Comparison of ENCODE assay signal across 17 cellular contexts in genomic region chr3:138140940-138141339, GRCh38. TPM values are rescaled to one million over a fixed set of nuclear protein-coding genes. Genes with fewer than 3 reads are reported as not detected.
DNase-seq lines count a peak whose midpoint lies in the region; ATAC-seq and TF ChIP-seq lines count a peak whose summit lies in the region.
"Had no signal": no experiment of that assay in that cellular context is flagged by ENCODE, and none has a peak within 500 bp of the region (broad histone marks: within the 10 kb centered on the region; RNA-seq: fewer than 3 reads in every experiment).

No MANE protein-coding gene starts in this region.

- H3K9me2 ChIP-seq in MM.1S (replicated peaks; ENCODE audit: insufficient read depth, low read length) = no peaks in the 10 kb centered on the region

- H3K79me1 ChIP-seq in IMR-90 (ENCODE audit: low read depth in 1 of 2, low read length in 2 of 2) = no peaks in the 10 kb centered on the region

- no peak overlapping the region for H4K8ac ChIP-seq in IMR-90 (ENCODE audit: low read depth in 2 of 2, low read length in 2 of 2)

- TF ChIP-seq RAD21 in IMR-90 (IDR thresholded peaks at IDR 0.05; ENCODE audit: low read length) = no peak

- no peaks in the 10 kb centered on the region for H3K79me2 ChIP-seq in MM.1S (ENCODE audit: low read length)

- TF ChIP-seq POLR2A in IMR-90 (IDR thresholded peaks at IDR 0.05; ENCODE audit: low read depth, low read length) = no peak

- H3K4me1 ChIP-seq in IMR-90 (ENCODE audit: control insufficient read depth, insufficient read depth, low read length) (peaks cover 3% of the 10 kb centered on the region), MM.1S (ENCODE audit: low read length) (peaks cover 13% of the 10 kb centered on the region), endodermal cell (ENCODE audit: control insufficient read depth, insufficient read depth, low read length) (peaks cover 5% of the 10 kb centered on the region)
- H3K4me1 ChIP-seq: BLaER1 had no signal

- no peak overlapping the region for H2BK20ac ChIP-seq in IMR-90 (ENCODE audit: low read depth, low read length)

- H4K91ac ChIP-seq in IMR-90 (ENCODE audit: insufficient read depth, low read depth, low read length) = no peak overlapping the region

- ATAC-seq in IMR-90 (ENCODE audit: low read depth) = no peak
- ATAC-seq in HG03378 (IDR thresholded peaks at IDR 0.05; ENCODE audit: unreplicated experiment) = no peak

- H2AFZ ChIP-seq in IMR-90 (replicated peaks; ENCODE audit: low read length, poor library complexity) (no peak overlapping the region), MM.1S (ENCODE audit: low read length) (no peak overlapping the region)

- H2BK5ac ChIP-seq in IMR-90 (ENCODE audit: low read depth, low read length, poor library complexity, severe bottlenecking) = no peak overlapping the region

- CTCF ChIA-PET in IMR-90 (lab: Yijun Ruan, JAX) = no interaction called here
- CTCF ChIA-PET in Calu3 (lab: Charles Lee) = no interaction called here

- BruUV-seq in IMR-90 (replicated peaks; lab: Mats Ljungman, UMichigan) (no TSS peak), Calu3 (replicated peaks; lab: Mats Ljungman, UMichigan) (no TSS peak)

- H3K4me2 ChIP-seq in IMR-90 (ENCODE audit: low read depth, low read length) (no peak overlapping the region), MM.1S (ENCODE audit: low read depth, low read length) (peak overlapping the region; percentile 28; the same call in 1 of the 2 replicates)
- H3K4me2 ChIP-seq: BLaER1 had no signal

- H2BK15ac ChIP-seq in IMR-90 (ENCODE audit: low read depth, low read length) = no peak overlapping the region

- DNase-seq in A172 (ENCODE audit: low spot score) (peak; percentile 20), IMR-90 (no peak), MM.1S (peak; percentile 39), endodermal cell (no peak), Calu3 (no peak)
- DNase-seq in activated CD4-positive, alpha-beta T cell treated with anti-CD3 and anti-CD28 coated beads, Interleukin-2, amount 50 U/mL, for 48 hours = no peak
- DNase-seq: AML-193, DMS 273 treated with DMSO at 0.1 percent for 48 hours, EL, HCEC 1CT had no signal

- no peak overlapping the region for H3K4me3 Mint-ChIP-seq in dendritic cell treated with granulocyte-macrophage colony-stimulating factor and Interleukin-4, amounts not matched to agents 40 ng/mL and 50 ng/mL, for 4 days
- no peak overlapping the region for H3K4me3 Mint-ChIP-seq in endodermal cell
- no peak overlapping the region for H3K4me3 Mint-ChIP-seq in Calu3 (ENCODE audit: low read depth, unreplicated experiment)

- no peak overlapping the region for H4K5ac ChIP-seq in IMR-90 (ENCODE audit: low read depth, low read length)

- H4K20me1 ChIP-seq in IMR-90 (ENCODE audit: insufficient read depth, low read length) (no peaks in the 10 kb centered on the region), MM.1S (ENCODE audit: insufficient read depth, low read length) (no peaks in the 10 kb centered on the region)
- H4K20me1 ChIP-seq: BLaER1 had no signal

- H3K36me3 ChIP-seq in IMR-90 (ENCODE audit: control insufficient read depth, insufficient read depth, low read length) (no peaks in the 10 kb centered on the region), MM.1S (replicated peaks; ENCODE audit: insufficient read depth, low read length) (no peaks in the 10 kb centered on the region), endodermal cell (ENCODE audit: control insufficient read depth, insufficient read depth, low read length) (no peaks in the 10 kb centered on the region)
- H3K36me3 ChIP-seq: BLaER1 had no signal

- no peak overlapping the region for H2AK9ac ChIP-seq in IMR-90 (replicated peaks; ENCODE audit: low read depth, low read length, poor library complexity)

- no peak overlapping the region for H3K4me3 ChIP-seq in IMR-90 (ENCODE audit: insufficient read depth, low read depth, low read length)
- no peak overlapping the region for H3K4me3 ChIP-seq in MM.1S (ENCODE audit: low read length)
- H3K4me3 ChIP-seq in endodermal cell (ENCODE audit: low read length) = no peak overlapping the region
- H3K4me3 ChIP-seq: BLaER1 had no signal

- peaks cover 48% of the 10 kb centered on the region for H3K4me1 Mint-ChIP-seq in dendritic cell treated with granulocyte-macrophage colony-stimulating factor and Interleukin-4, amounts not matched to agents 40 ng/mL and 50 ng/mL, for 4 days (ENCODE audit: low read depth)
- H3K4me1 Mint-ChIP-seq in endodermal cell (peaks cover 26% of the 10 kb centered on the region), Calu3 (ENCODE audit: low read depth, unreplicated experiment) (no peaks in the 10 kb centered on the region)

- H3K9me3 ChIP-seq in IMR-90 (ENCODE audit: control insufficient read depth, insufficient read depth, low read length) (no peaks in the 10 kb centered on the region), MM.1S (replicated peaks; ENCODE audit: insufficient read depth, low read length) (no peaks in the 10 kb centered on the region), endodermal cell (ENCODE audit: control insufficient read depth, low read length) (no peaks in the 10 kb centered on the region)

- no peak overlapping the region for H3K18ac ChIP-seq in IMR-90 (ENCODE audit: low read depth, low read length)

- H3K9ac ChIP-seq in IMR-90 (ENCODE audit: low read depth, low read length) (no peak overlapping the region), MM.1S (ENCODE audit: low read length) (no peak overlapping the region), endodermal cell (ENCODE audit: extremely low read depth, low read length, poor library complexity, severe bottlenecking) (no peak overlapping the region)
- H3K9ac ChIP-seq: BLaER1 had no signal

- dilution Hi-C loops in IMR-90 (cut with HindIII; ENCODE audit: low sequenced_read_pairs, unreplicated experiment) = no loop called here

- no peak overlapping the region for H3K56ac ChIP-seq in IMR-90 (ENCODE audit: extremely low read depth, insufficient read depth, low read length)

- H3K23ac ChIP-seq in IMR-90 (ENCODE audit: low read depth, low read length) = no peak overlapping the region

- no peak overlapping the region for H2AK5ac ChIP-seq in IMR-90 (ENCODE audit: low read depth, low read length)

- in situ Hi-C loops in IMR-90 (cut with MboI; ENCODE audit: low sequenced_read_pairs) = no loop called here

- H3F3A ChIP-seq in MM.1S (ENCODE audit: insufficient read depth, low read length) = no peaks in the 10 kb centered on the region

- H3K4ac ChIP-seq in IMR-90 (ENCODE audit: low read depth, low read length) = 0 out of 2 replicates have a peak overlapping the region, but pooled peaks have one; percentile 31

- H3K27me3 ChIP-seq in IMR-90 (ENCODE audit: control insufficient read depth, insufficient read depth, low read length) = peaks cover 7% of the 10 kb centered on the region
- no peaks in the 10 kb centered on the region for H3K27me3 ChIP-seq in MM.1S (replicated peaks; ENCODE audit: insufficient read depth, low read length)
- no peaks in the 10 kb centered on the region for H3K27me3 ChIP-seq in endodermal cell (ENCODE audit: control insufficient read depth, insufficient read depth, low read length, poor library complexity, severe bottlenecking)
- H3K27me3 ChIP-seq: BLaER1 had no signal

- H3K27ac ChIP-seq in IMR-90 (ENCODE audit: insufficient read depth, low read length) = no peak overlapping the region
- no peak overlapping the region for H3K27ac ChIP-seq in MM.1S (ENCODE audit: low read length)
- no peak overlapping the region for H3K27ac ChIP-seq in endodermal cell (ENCODE audit: low read depth, low read length)
- H3K27ac ChIP-seq: 22Rv1, BLaER1 had no signal

- H3K9me1 ChIP-seq in IMR-90 (ENCODE audit: insufficient read depth, low read length) = no peaks in the 10 kb centered on the region

- H3K9me3 Mint-ChIP-seq in dendritic cell treated with granulocyte-macrophage colony-stimulating factor and Interleukin-4, amounts not matched to agents 40 ng/mL and 50 ng/mL, for 4 days = no peaks in the 10 kb centered on the region
- no peaks in the 10 kb centered on the region for H3K9me3 Mint-ChIP-seq in endodermal cell
- no peaks in the 10 kb centered on the region for H3K9me3 Mint-ChIP-seq in Calu3 (ENCODE audit: low read depth, unreplicated experiment)

- H3K27ac Mint-ChIP-seq in dendritic cell treated with granulocyte-macrophage colony-stimulating factor and Interleukin-4, amounts not matched to agents 40 ng/mL and 50 ng/mL, for 4 days = peak overlapping the region; percentile 14
- H3K27ac Mint-ChIP-seq in endodermal cell (no peak overlapping the region), Calu3 (ENCODE audit: unreplicated experiment) (no peak overlapping the region)
- H3K27ac Mint-ChIP-seq: IgD-negative memory B cell had no signal

- H3K36me3 Mint-ChIP-seq in dendritic cell treated with granulocyte-macrophage colony-stimulating factor and Interleukin-4, amounts not matched to agents 40 ng/mL and 50 ng/mL, for 4 days (ENCODE audit: low read depth) = no peaks in the 10 kb centered on the region
- H3K36me3 Mint-ChIP-seq in endodermal cell (ENCODE audit: low read depth) = no peaks in the 10 kb centered on the region
- no peaks in the 10 kb centered on the region for H3K36me3 Mint-ChIP-seq in Calu3 (ENCODE audit: insufficient read depth, unreplicated experiment)

- TF ChIP-seq CTCF in IMR-90 (conservative IDR thresholded peaks at IDR 0.05; ENCODE audit: low read depth, low read length) (no peak), MM.1S (IDR thresholded peaks at IDR 0.05; ENCODE audit: low read length) (no peak), endodermal cell (conservative IDR thresholded peaks at IDR 0.05) (no peak), Calu3 (IDR thresholded peaks at IDR 0.05; ENCODE audit: unreplicated experiment) (no peak)

- 0 out of 2 replicates have a peak overlapping the region, but pooled peaks have one; percentile 26 for H2BK120ac ChIP-seq in IMR-90 (ENCODE audit: low read depth, low read length)

- POLR2A ChIA-PET in IMR-90 (lab: Charles Lee; ENCODE audit: unreplicated experiment) = interaction anchor here (0.7 kb wide), 1 partner anchor 13 kb away, joined by 3 read pairs; no protein-coding TSS in a partner anchor

- H3K27me3 Mint-ChIP-seq in dendritic cell treated with granulocyte-macrophage colony-stimulating factor and Interleukin-4, amounts not matched to agents 40 ng/mL and 50 ng/mL, for 4 days = no peaks in the 10 kb centered on the region
- peaks cover 2% of the 10 kb centered on the region for H3K27me3 Mint-ChIP-seq in endodermal cell (ENCODE audit: insufficient read depth)
- H3K27me3 Mint-ChIP-seq in Calu3 (ENCODE audit: unreplicated experiment) = no peaks in the 10 kb centered on the region

- intact Hi-C loops in IMR-90 (cut with micrococcal nuclease) = no loop called here
- intact Hi-C loops in dendritic cell treated with granulocyte-macrophage colony-stimulating factor and Interleukin-4, amounts not matched to agents 40 ng/mL and 50 ng/mL, for 4 days (cut with micrococcal nuclease) = no loop called here
- intact Hi-C loops in Calu3 (cut with micrococcal nuclease; ENCODE audit: unreplicated experiment) = no loop called here

- H3K14ac ChIP-seq in IMR-90 (replicated peaks; ENCODE audit: low read depth, low read length) = no peak overlapping the region

RNA-seq across cellular contexts. Expression of gene A4GNT, which starts 8.8 kb away (rescaled TPM):
- not detected in 2 replicates for total RNA-seq in A172 (2014; rRNA removed; shearing (Covaris generic))
- not detected in 2 replicates for total RNA-seq in IMR-90 (2012; rRNA removed)
- polyA plus RNA-seq in IMR-90 (2012; rRNA removed) = not detected in 2 replicates
- not detected in 2 replicates for polyA plus RNA-seq in IMR-90 (2012; cell fraction: cytosol; rRNA removed)
- not detected in 2 replicates for polyA plus RNA-seq in IMR-90 (2012; cell fraction: nucleus; rRNA removed; ENCODE audit: low replicate concordance)
- not detected for total RNA-seq in endodermal cell
- polyA plus RNA-seq in endodermal cell (2013, experiment 1 of 2) = not detected
- polyA plus RNA-seq in endodermal cell (2013, experiment 2 of 2) = not detected
- not detected in 2 replicates for total RNA-seq in Calu3 (2022)
- total RNA-seq: H4, HT-29 had no signal
- polyA plus RNA-seq: IgD-negative memory B cell had no signal

RNA-seq across cellular contexts. Expression of gene DZIP1L, which starts 25.5 kb away (rescaled TPM):
- 10.7 and 14.4 TPM in 2 replicates for total RNA-seq in A172 (2014; rRNA removed; shearing (Covaris generic))
- total RNA-seq in IMR-90 (2012; rRNA removed) (14.7 and 21.4 TPM in 2 replicates), endodermal cell (10 to 100 TPM; 32.0 to 32.5 TPM), Calu3 (2022) (16.5 and 21.2 TPM in 2 replicates)
- polyA plus RNA-seq in IMR-90 (2012; rRNA removed) = 10.8 and 12.9 TPM in 2 replicates
- 3.4 and 4.8 TPM in 2 replicates for polyA plus RNA-seq in IMR-90 (2012; cell fraction: cytosol; rRNA removed)
- 39.7 and 52.2 TPM in 2 replicates for polyA plus RNA-seq in IMR-90 (2012; cell fraction: nucleus; rRNA removed; ENCODE audit: low replicate concordance)
- polyA plus RNA-seq in endodermal cell (2013, experiment 1 of 2) = 11.8 TPM
- 14.0 TPM for polyA plus RNA-seq in endodermal cell (2013, experiment 2 of 2)
- total RNA-seq: HT-29 had no signal
- polyA plus RNA-seq: IgD-negative memory B cell had no signal

RNA-seq across cellular contexts. Expression of gene DBR1, which starts 33.8 kb away (rescaled TPM):
- 32.2 and 42.6 TPM in 2 replicates for total RNA-seq in A172 (2014; rRNA removed; shearing (Covaris generic))
- 12.5 and 17.5 TPM in 2 replicates for total RNA-seq in IMR-90 (2012; rRNA removed)
- polyA plus RNA-seq in IMR-90 (2012; rRNA removed) = 6.9 and 7.6 TPM in 2 replicates
- 2.6 and 3.5 TPM in 2 replicates for polyA plus RNA-seq in IMR-90 (2012; cell fraction: cytosol; rRNA removed)
- 2.4 and 5.6 TPM in 2 replicates for polyA plus RNA-seq in IMR-90 (2012; cell fraction: nucleus; rRNA removed; ENCODE audit: low replicate concordance)
- total RNA-seq in endodermal cell = 10 to 100 TPM; 17.7 to 22.0 TPM
- 20.7 TPM for polyA plus RNA-seq in endodermal cell (2013, experiment 1 of 2)
- 21.4 TPM for polyA plus RNA-seq in endodermal cell (2013, experiment 2 of 2)
- total RNA-seq in Calu3 (2022) = 30.8 and 32.8 TPM in 2 replicates

RNA-seq across cellular contexts. Expression of gene ARMC8, which starts 46.2 kb away (rescaled TPM):
- 45.7 and 65.1 TPM in 2 replicates for total RNA-seq in A172 (2014; rRNA removed; shearing (Covaris generic))
- total RNA-seq in IMR-90 (2012; rRNA removed) (66.7 and 75.1 TPM in 2 replicates), endodermal cell (10 to 100 TPM; 58.6 to 60.4 TPM), Calu3 (2022) (78.7 and 80.9 TPM in 2 replicates)
- 39.1 and 45.7 TPM in 2 replicates for polyA plus RNA-seq in IMR-90 (2012; rRNA removed)
- polyA plus RNA-seq in IMR-90 (2012; cell fraction: cytosol; rRNA removed) = 10.4 and 30.9 TPM in 2 replicates
- 9.0 and 32.7 TPM in 2 replicates for polyA plus RNA-seq in IMR-90 (2012; cell fraction: nucleus; rRNA removed; ENCODE audit: low replicate concordance)
- polyA plus RNA-seq in endodermal cell (2013, experiment 1 of 2) = 45.0 TPM
- polyA plus RNA-seq in endodermal cell (2013, experiment 2 of 2) = 44.9 TPM

Comparison
In these comparisons a context has a peak if more than half of its experiments do, and no peak if none do; other contexts are left out.
1. DNase-seq: peak in A172 (single experiment) and MM.1S (single experiment); none in IMR-90 (single experiment), endodermal cell (single experiment), activated CD4-positive, alpha-beta T cell treated with anti-CD3 and anti-CD28 coated beads, Interleukin-2, amount 50 U/mL, for 48 hours (0 of 2) and Calu3 (single experiment).